17 cellular contexts compared by ENCODE assay signal in genomic region chr7:2928256-2928612, GRCh38.
DNase-seq lines count a peak whose midpoint lies in the region; ATAC-seq, FAIRE-seq and TF ChIP-seq lines count a peak whose summit lies in the region.
"Had no signal": no experiment of that assay in that cellular context is flagged by ENCODE, and none has a peak within 500 bp of the region (broad histone marks: within the 10 kb centered on the region; RNA-seq: fewer than 3 reads in every experiment).

No MANE protein-coding gene starts in this region.

- no peak overlapping the region for H3K56ac ChIP-seq in H9 (ENCODE audit: insufficient read length, low read depth, low read length)
- H3K56ac ChIP-seq in H1 (replicated peaks; ENCODE audit: insufficient read length, low read depth, low read length) = no peak overlapping the region

- H3K23me2 ChIP-seq in H9 (ENCODE audit: insufficient read length, low read depth, low read length, poor library complexity, severe bottlenecking) = no peaks in the 10 kb centered on the region
- H3K23me2 ChIP-seq in H1 (ENCODE audit: low read depth, low read length) = no peaks in the 10 kb centered on the region

- H3K27me3 ChIP-seq in H9 (ENCODE audit: insufficient read depth, low read length) (no peaks in the 10 kb centered on the region), H1 (replicated peaks in 1 of 4; ENCODE audit: control insufficient read depth in 3 of 4, extremely low read depth in 1 of 4, insufficient read depth in 3 of 4, low read length in 3 of 4) (no peaks in the 10 kb centered on the region), osteoblast (ENCODE audit: insufficient read depth, low read length) (no peaks in the 10 kb centered on the region)

- no peak overlapping the region for H3K4me3 Mint-ChIP-seq in H9
- H3K4me3 Mint-ChIP-seq: CD8-positive, alpha-beta memory T cell had no signal

- ATAC-seq in GM18511 (IDR thresholded peaks at IDR 0.05; ENCODE audit: unreplicated experiment) (no peak), GM18858 (IDR thresholded peaks at IDR 0.05; ENCODE audit: unreplicated experiment) (no peak)
- ATAC-seq: HCT116 had no signal

- H3K27me3 Mint-ChIP-seq in H9 (ENCODE audit: low read depth) = no peaks in the 10 kb centered on the region

- TF ChIP-seq CTCF in H9 (conservative IDR thresholded peaks at IDR 0.05) (no peak), H1 (IDR thresholded peaks at IDR 0.05; ENCODE audit: control extremely low read depth in 1 of 3, insufficient read depth in 1 of 3, low read depth in 1 of 3, low read length in 3 of 3) (no peak), osteoblast (IDR thresholded peaks at IDR 0.05; ENCODE audit: extremely low read depth, low read depth, low read length) (no peak)

- H3K36me3 Mint-ChIP-seq in H9 (ENCODE audit: insufficient read depth in 1 of 3, low read depth in 3 of 3) = peaks cover 0 to 7% (median 0%) of the 10 kb centered on the region in 3 experiments; a peak in 3 of 7 replicates

- H3K23ac ChIP-seq in H9 (ENCODE audit: insufficient read length, low read depth, low read length) (no peak overlapping the region), H1 (ENCODE audit: insufficient read length) (no peak overlapping the region)

- H3K27ac ChIP-seq in H9 (ENCODE audit: insufficient read length, low read depth, low read length) = no peak overlapping the region
- no peak overlapping the region for H3K27ac ChIP-seq in H1 (ENCODE audit: low read depth, low read length)
- no peak overlapping the region for H3K27ac ChIP-seq in osteoblast (ENCODE audit: low read depth, low read length)
- H3K27ac ChIP-seq: 22Rv1, PC-9 had no signal

- H3K79me2 ChIP-seq in H9 (ENCODE audit: insufficient read depth, low read length) (no peaks in the 10 kb centered on the region), H1 (ENCODE audit: control insufficient read depth in 1 of 2, insufficient read depth in 2 of 2, low read length in 2 of 2) (no peaks in the 10 kb centered on the region), osteoblast (ENCODE audit: insufficient read depth, low read length) (no peaks in the 10 kb centered on the region)

- H4K20me1 ChIP-seq in H9 (ENCODE audit: control insufficient read depth, insufficient read depth, insufficient read length) (no peaks in the 10 kb centered on the region), H1 (replicated peaks in 1 of 2; ENCODE audit: control insufficient read depth in 1 of 2, insufficient read depth in 2 of 2, low read length in 2 of 2) (peaks cover 0 to 1% of the 10 kb centered on the region in 2 experiments), osteoblast (ENCODE audit: insufficient read depth, low read length) (no peaks in the 10 kb centered on the region)

- no peaks in the 10 kb centered on the region for H3K9me3 ChIP-seq in H9 (ENCODE audit: control insufficient read depth, low read depth, low read length)
- no peaks in the 10 kb centered on the region for H3K9me3 ChIP-seq in H1 (ENCODE audit: insufficient read depth in 2 of 2, low read depth in 1 of 2, low read length in 1 of 2)
- no peaks in the 10 kb centered on the region for H3K9me3 ChIP-seq in osteoblast (ENCODE audit: low read depth, low read length)
- H3K9me3 ChIP-seq: BE2C had no signal

- H4K5ac ChIP-seq in H9 (ENCODE audit: insufficient read length, low read depth, low read length) (no peak overlapping the region), H1 (ENCODE audit: insufficient read length, low read depth, low read length) (no peak overlapping the region)

- no peak overlapping the region for H2BK20ac ChIP-seq in H9 (ENCODE audit: low read depth, low read length, poor library complexity, severe bottlenecking)
- no peak overlapping the region for H2BK20ac ChIP-seq in H1 (ENCODE audit: low read length)

- H3K18ac ChIP-seq in H9 (ENCODE audit: insufficient read length, low read depth, low read length) (no peak overlapping the region), H1 (ENCODE audit: extremely low read depth, low read length) (no peak overlapping the region)

- no peak overlapping the region for H3K4me2 ChIP-seq in H9 (ENCODE audit: insufficient read depth, insufficient read length, low read length)
- no peak overlapping the region for H3K4me2 ChIP-seq in H1 (ENCODE audit: insufficient read depth in 1 of 2, low read depth in 2 of 2, low read length in 2 of 2)
- H3K4me2 ChIP-seq in osteoblast (ENCODE audit: insufficient read depth, low read length) = no peak overlapping the region
- H3K4me2 ChIP-seq: PC-9 had no signal

- peak; percentile 53 for DNase-seq in activated effector memory CD4-positive, alpha-beta T cell treated with anti-CD3 and anti-CD28 coated beads, Interleukin-2, amount 50 U/mL, for 16 hours
- no peak for DNase-seq in activated effector memory CD4-positive, alpha-beta T cell treated with Interleukin-2 at 50 U/mL for 16 hours
- DNase-seq in H9 (peak; percentile 15), H1 (ENCODE audit: low read depth in 1 of 2, low spot score in 2 of 2) (no peak), osteoblast (ENCODE audit: insufficient read length, low spot score, missing footprints) (peak; percentile 29), NCI-H2196 (lab: John Stamatoyannopoulos, UW; ENCODE audit: unreplicated experiment) (no peak)
- DNase-seq: KBM-7, NCI-H446 treated with DMSO at 0.1 percent for 48 hours, NCI-H748 treated with DMSO at 0.1 percent for 48 hours, PC-9 had no signal

- no CpG with 5 or more reads among the region's 10 CpGs for WGBS in H9 (ENCODE audit: extremely low coverage, insufficient read length, low lambda C conversion rate)
- 93% methylated on average over 6 of the region's 10 CpGs; no CpG with 5 or more reads in 1 of the 2 experiments for WGBS in H1 (ENCODE audit: extremely low coverage in 1 of 2, insufficient coverage in 1 of 2, insufficient read length in 1 of 2, insufficient replicate concordance in 2 of 2, low coverage in 1 of 2, low lambda C conversion rate in 2 of 2, missing lambda C conversion rate in 1 of 2), 2 experiments

- no peak overlapping the region for H3T11ph ChIP-seq in H9 (ENCODE audit: low read length)

- no peak overlapping the region for H3K9ac ChIP-seq in H9 (ENCODE audit: extremely low read depth, insufficient read length, low read length)
- H3K9ac ChIP-seq in H1 (replicated peaks in 1 of 4; ENCODE audit: extremely low read depth in 1 of 4, low read depth in 3 of 4, low read length in 3 of 4) = no peak overlapping the region

- H3K79me1 ChIP-seq in H9 (ENCODE audit: insufficient read depth, low read depth, low read length, poor library complexity, severe bottlenecking) = no peaks in the 10 kb centered on the region
- no peaks in the 10 kb centered on the region for H3K79me1 ChIP-seq in H1 (ENCODE audit: low read depth, low read length)

- H3K9me3 Mint-ChIP-seq in H9 = no peaks in the 10 kb centered on the region
- H3K9me3 Mint-ChIP-seq: CD8-positive, alpha-beta memory T cell had no signal

- no peak overlapping the region for H3K14ac ChIP-seq in H9 (ENCODE audit: insufficient read depth, low read length)
- no peak overlapping the region for H3K14ac ChIP-seq in H1 (ENCODE audit: insufficient read length)

- no peak for TF ChIP-seq RAD21 in H1 (IDR thresholded peaks at IDR 0.05 in 1 of 2, conservative IDR thresholded peaks at IDR 0.05 in 1 of 2; ENCODE audit: low read depth in 2 of 2, low read length in 2 of 2)

- H2AFZ ChIP-seq in H9 (ENCODE audit: low read length) (no peak overlapping the region), H1 (ENCODE audit: low read length) (no peak overlapping the region), osteoblast (ENCODE audit: low read length) (no peak overlapping the region)
- H2AFZ ChIP-seq: PC-9 had no signal

- H4K8ac ChIP-seq in H9 (replicated peaks; ENCODE audit: insufficient read length, low read depth, low read length) = no peak overlapping the region
- H4K8ac ChIP-seq in H1 (ENCODE audit: extremely low read depth, insufficient read depth, low read length) = 0 out of 2 replicates have a peak overlapping the region, but pooled peaks have one; percentile 35

- no peaks in the 10 kb centered on the region for H3K4me1 Mint-ChIP-seq in H9
- H3K4me1 Mint-ChIP-seq: CD8-positive, alpha-beta memory T cell had no signal

- H2BK12ac ChIP-seq in H9 (ENCODE audit: insufficient read length, low read depth, low read length) (no peak overlapping the region), H1 (ENCODE audit: low read depth, low read length) (no peak overlapping the region)

- H2AK5ac ChIP-seq in H9 (ENCODE audit: insufficient read length, low read length) = no peak overlapping the region
- H2AK5ac ChIP-seq in H1 (ENCODE audit: low read depth, low read length) = no peak overlapping the region

- no peak overlapping the region for H3K4me3 ChIP-seq in H1 (ENCODE audit: extremely low read depth in 1 of 4, insufficient read depth in 2 of 4, low read depth in 3 of 4, low read length in 4 of 4)
- no peak overlapping the region for H3K4me3 ChIP-seq in osteoblast (ENCODE audit: insufficient read depth, low read length)
- H3K4me3 ChIP-seq: PC-9 had no signal

- H3K4me1 ChIP-seq in H9 (ENCODE audit: insufficient read depth, low read length) = no peaks in the 10 kb centered on the region
- no peaks in the 10 kb centered on the region for H3K4me1 ChIP-seq in H1 (replicated peaks in 1 of 4; ENCODE audit: control insufficient read depth in 3 of 4, insufficient read depth in 4 of 4, low read length in 3 of 4)
- H3K4me1 ChIP-seq in osteoblast (ENCODE audit: insufficient read depth, low read length) = no peaks in the 10 kb centered on the region

- no peak overlapping the region for H3K27ac Mint-ChIP-seq in H9

- no peaks in the 10 kb centered on the region for H3K36me3 ChIP-seq in H1 (ENCODE audit: control insufficient read depth in 2 of 4, insufficient read depth in 4 of 4, low read length in 3 of 4)
- no peaks in the 10 kb centered on the region for H3K36me3 ChIP-seq in osteoblast (ENCODE audit: insufficient read depth, low read length)
- H3K36me3 ChIP-seq: BE2C had no signal

- H2BK120ac ChIP-seq in H9 (ENCODE audit: low read depth, low read length, poor library complexity, severe bottlenecking) = no peak overlapping the region
- H2BK120ac ChIP-seq in H1 (replicated peaks; ENCODE audit: low read depth, low read length) = no peak overlapping the region

- H4K91ac ChIP-seq in H9 (ENCODE audit: insufficient read length, low read depth, low read length) = no peak overlapping the region
- H4K91ac ChIP-seq in H1 (replicated peaks; ENCODE audit: insufficient read length, low read length) = no peak overlapping the region

- H2BK5ac ChIP-seq in H9 (ENCODE audit: insufficient read length, low read length) (no peak overlapping the region), H1 (ENCODE audit: low read depth, low read length) (no peak overlapping the region)

- CTCF ChIA-PET in H1 (lab: Charles Lee; ENCODE audit: partially characterized antibody) = interaction anchor here (1.0 to 1.7 kb wide), 6 partner anchors 10 to 460 kb away, joined by 3 to 7 read pairs (median 4); no protein-coding TSS in a partner anchor

- POLR2A ChIA-PET in H1 (lab: Charles Lee; ENCODE audit: partially characterized antibody) = no interaction called here

- no peak for TF ChIP-seq POLR2A in H1 (IDR thresholded peaks at IDR 0.05; ENCODE audit: control extremely low read depth in 1 of 2, low read depth in 2 of 2, low read length in 2 of 2)

- no peak for FAIRE-seq in H1 (lab: Jason Lieb, UNC)
- FAIRE-seq: D721Med had no signal

- no peak overlapping the region for H3K4ac ChIP-seq in H9 (ENCODE audit: low read depth, low read length)
- H3K4ac ChIP-seq in H1 (replicated peaks; ENCODE audit: insufficient read length, low read depth, low read length) = no peak overlapping the region

- no peak for TF ChIP-seq EP300 in H1 (IDR thresholded peaks at IDR 0.05; ENCODE audit: borderline replicate concordance in 1 of 2, low read depth in 2 of 2, low read length in 2 of 2)

- H2BK15ac ChIP-seq in H9 (ENCODE audit: low read depth, low read length) (no peak overlapping the region), H1 (ENCODE audit: low read length) (no peak overlapping the region)

Comparison
In these comparisons a context has a peak if more than half of its experiments do, and no peak if none do; other contexts are left out.
1. DNase-seq: peak in activated effector memory CD4-positive, alpha-beta T cell treated with anti-CD3 and anti-CD28 coated beads, Interleukin-2, amount 50 U/mL, for 16 hours (single experiment), H9 (single experiment) and osteoblast (single experiment); none in activated effector memory CD4-positive, alpha-beta T cell treated with Interleukin-2 at 50 U/mL for 16 hours (single experiment), H1 (0 of 2) and NCI-H2196 (single experiment).